In the genomic region with DNA sequence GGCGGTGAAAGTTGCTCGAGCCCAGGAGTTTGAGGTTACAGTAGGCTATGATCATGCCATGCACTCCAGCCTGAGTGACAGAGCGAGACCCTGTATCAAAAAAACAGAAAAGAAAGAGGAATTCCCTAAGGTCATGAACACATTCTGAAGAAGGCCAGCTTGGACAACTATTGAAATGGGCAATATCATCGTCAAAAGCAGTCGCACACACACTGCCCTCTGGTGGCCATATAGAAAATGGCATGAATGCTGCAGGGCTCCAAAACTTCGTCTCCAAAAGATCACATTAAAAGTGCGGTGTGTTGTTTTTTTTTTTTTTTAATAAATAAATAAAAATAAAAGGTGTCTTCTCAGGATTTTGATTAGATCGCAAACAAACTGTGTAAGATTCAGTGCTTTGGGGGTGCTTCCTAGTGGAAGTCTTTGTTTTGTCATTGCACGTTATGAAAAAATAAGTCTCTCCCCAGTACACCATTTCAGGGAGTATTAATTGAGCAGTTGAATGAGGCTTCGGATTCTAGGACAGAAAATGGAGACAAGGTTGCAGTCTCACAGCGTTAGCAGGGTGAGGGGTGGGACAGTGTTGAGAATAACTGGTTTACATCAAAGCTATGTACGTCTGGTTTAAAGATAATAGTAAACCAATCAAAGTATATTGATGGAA, we compare ENCODE assay signal across 9 cellular contexts.
A peak's percentile ranks its signal among the peaks of the same experiment; 100 is the strongest.
DNase-seq lines count a peak whose midpoint lies in the region; ATAC-seq, FAIRE-seq and TF ChIP-seq lines count a peak whose summit lies in the region.
"Had no signal": no experiment of that assay in that cellular context is flagged by ENCODE, and none has a peak within 500 bp of the region (broad histone marks: within the 10 kb centered on the region; RNA-seq: fewer than 3 reads in every experiment).

No MANE protein-coding gene starts in this region.

- intact Hi-C loops in stomach (cut with DNase I; ENCODE audit: low total_unique reads), result no loop called here

- H4K20me1 ChIP-seq in DOHH2 (ENCODE audit: control insufficient read depth, insufficient read depth, low read depth, low read length), result no peaks in the 10 kb centered on the region

- peak; percentile 39 for DNase-seq in NAMALWA (ENCODE audit: low spot score)
- no peak for DNase-seq in stomach
- no peak for DNase-seq in effector memory CD8-positive, alpha-beta T cell
- DNase-seq in DMS79 (lab: John Stamatoyannopoulos, UW), result no peak
- no peak for DNase-seq in HPDE6-E6E7 (ENCODE audit: extremely low spot score)

- TF ChIP-seq CTCF in 22Rv1 (IDR thresholded peaks at IDR 0.05) (peak; percentile 98), DOHH2 (IDR thresholded peaks at IDR 0.05; ENCODE audit: low read depth, low read length, poor library complexity, severe bottlenecking) (peak; percentile 72), stomach (IDR thresholded peaks at IDR 0.05) (peak in 4 of 7 experiments; percentile 17 to 63 (median 60))

- H3K4me3 ChIP-seq in DOHH2 (ENCODE audit: low read length), result no peak overlapping the region
- H3K4me3 ChIP-seq in stomach, result no peak overlapping the region

- H3K27ac ChIP-seq in 22Rv1 (no peak overlapping the region), DOHH2 (ENCODE audit: low read depth, low read length) (no peak overlapping the region), stomach (no peak overlapping the region)

- TF ChIP-seq EP300 in stomach (IDR thresholded peaks at IDR 0.05), result no peak

- H3K27me3 ChIP-seq in DOHH2 (ENCODE audit: control insufficient read depth, low read length) (no peaks in the 10 kb centered on the region), stomach (peaks cover 0 to 66% (median 14%) of the 10 kb centered on the region in 3 donors)

- H3K4me1 Mint-ChIP-seq in effector memory CD8-positive, alpha-beta T cell (ENCODE audit: low read depth in 2 of 2), result no peaks in the 10 kb centered on the region

- H3K9me3 Mint-ChIP-seq in effector memory CD8-positive, alpha-beta T cell, result no peaks in the 10 kb centered on the region

- no peak overlapping the region for H3K27ac Mint-ChIP-seq in effector memory CD8-positive, alpha-beta T cell

- H3K9me3 ChIP-seq in DOHH2 (ENCODE audit: control insufficient read depth, insufficient read depth, low read length) (no peaks in the 10 kb centered on the region), stomach (no peaks in the 10 kb centered on the region)

- 57 to 70% (median 60%) methylated on average over 12 of the region's 12 CpGs for WGBS in stomach, 5 donors

- H3K4me1 ChIP-seq in DOHH2 (ENCODE audit: control insufficient read depth, low read length) (no peaks in the 10 kb centered on the region), stomach (no peaks in the 10 kb centered on the region)

- H3K4me3 Mint-ChIP-seq in effector memory CD8-positive, alpha-beta T cell, result no peak overlapping the region

- H3F3A ChIP-seq in DOHH2 (ENCODE audit: control insufficient read depth, insufficient read depth), result no peaks in the 10 kb centered on the region

- FAIRE-seq in endometrium (lab: Jason Lieb, UNC), result peak; percentile 12
- FAIRE-seq: colon had no signal

- H3K27me3 Mint-ChIP-seq in effector memory CD8-positive, alpha-beta T cell, result peaks cover 0 to 13% of the 10 kb centered on the region in 2 donors

- H3K79me2 ChIP-seq in DOHH2 (ENCODE audit: control insufficient read depth, low read length), result no peaks in the 10 kb centered on the region

- H3K36me3 Mint-ChIP-seq in effector memory CD8-positive, alpha-beta T cell (ENCODE audit: insufficient read depth), result no peaks in the 10 kb centered on the region

- no peaks in the 10 kb centered on the region for H3K9me2 ChIP-seq in DOHH2 (replicated peaks; ENCODE audit: control insufficient read depth, low read length)

- no peak overlapping the region for H3K4me2 ChIP-seq in DOHH2 (ENCODE audit: low read length)

- H3K36me3 ChIP-seq in DOHH2 (ENCODE audit: control insufficient read depth, low read length) (no peaks in the 10 kb centered on the region), stomach (no peaks in the 10 kb centered on the region)

- no peak for TF ChIP-seq POLR2A in stomach (IDR thresholded peaks at IDR 0.05)

- no peak for ATAC-seq in effector memory CD8-positive, alpha-beta T cell (replicated peaks)
